In the genomic region with DNA sequence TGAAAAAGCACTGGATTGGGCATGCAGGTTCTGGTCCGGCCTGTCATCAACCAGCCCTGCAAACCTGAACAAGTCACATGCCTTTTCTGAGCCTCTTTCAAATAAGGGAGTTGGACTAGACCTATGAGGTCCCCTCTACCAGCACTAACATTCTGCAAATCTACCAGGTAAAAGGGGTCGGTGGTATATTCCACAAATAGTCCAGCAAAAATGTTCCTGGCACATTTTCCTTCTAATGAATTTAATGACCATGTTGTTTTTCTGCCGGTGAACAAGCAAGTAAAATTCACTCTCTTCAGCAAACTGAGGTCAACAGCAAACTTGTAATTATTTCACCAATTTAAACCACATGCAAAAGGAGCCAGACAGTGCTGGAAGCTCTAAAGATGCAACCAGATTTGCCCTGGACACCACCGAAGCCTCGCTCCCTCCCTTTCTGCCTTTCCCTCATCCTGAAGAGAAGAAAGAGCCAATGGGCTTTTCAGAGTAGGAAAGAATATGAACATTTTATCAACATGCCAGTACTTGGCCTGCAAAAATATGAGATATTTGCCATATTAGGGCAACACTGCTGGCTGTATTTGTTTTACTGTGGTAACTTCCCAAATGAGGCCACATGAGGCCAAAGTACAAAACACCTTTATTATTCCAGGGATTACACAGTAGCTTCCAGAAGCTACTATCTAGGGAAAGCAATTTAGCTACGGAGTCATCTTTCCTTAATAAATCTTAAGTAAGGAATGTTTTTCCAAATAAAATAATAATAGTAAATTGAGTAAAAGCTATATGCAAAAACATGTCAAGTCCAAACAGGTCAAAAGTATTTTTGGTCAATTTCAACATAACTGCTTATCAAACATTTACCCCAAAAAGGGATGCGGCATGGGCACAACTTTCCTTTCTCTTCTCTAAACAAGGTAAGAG, we compare ENCODE assay signal across 1 cellular context.
TF ChIP-seq lines count a peak whose summit lies in the region.

No MANE protein-coding gene starts in this region.

TF ChIP-seq in HepG2, 621 proteins besides CTCF, POLR2A, EP300 and RAD21 (continued from another document and continues in another):
- TF ChIP-seq, protein P1, sequence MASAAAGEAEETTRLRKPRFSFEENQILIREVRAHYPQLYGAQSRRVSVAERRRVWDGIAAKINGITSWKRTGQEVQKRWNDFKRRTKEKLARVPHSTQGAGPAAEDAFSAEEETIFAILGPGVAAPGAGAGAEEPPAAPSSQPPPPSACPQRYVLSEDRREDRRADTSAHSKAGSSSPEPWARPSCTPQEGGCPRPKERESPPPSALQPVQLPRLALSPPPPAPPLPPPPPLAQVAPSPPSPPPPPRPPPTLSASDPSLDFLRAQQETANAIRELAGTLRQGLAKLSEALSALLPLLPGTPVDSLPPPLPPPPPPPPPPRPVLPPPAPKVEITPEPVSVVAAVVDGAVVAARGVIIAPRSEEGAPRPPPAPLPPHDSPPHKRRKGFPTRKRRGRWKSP (CRISPR knock-in tag; IDR thresholded peaks at IDR 0.05) = peak; percentile 14; the same call in 1 of the 2 replicates
- 0 out of 2 replicates have a peak, but pooled peaks have one; percentile 26 for TF ChIP-seq GLI4 (CRISPR knock-in tag; IDR thresholded peaks at IDR 0.05; ENCODE audit: borderline replicate concordance)
- TF ChIP-seq CBX5 (CRISPR knock-in tag; IDR thresholded peaks at IDR 0.05; ENCODE audit: borderline replicate concordance) = peak; percentile 51
- peak; percentile 84 for TF ChIP-seq SIX4 (CRISPR knock-in tag; IDR thresholded peaks at IDR 0.05)
- peak; percentile 51; the same call in 1 of the 2 replicates for TF ChIP-seq ZNF792 (CRISPR knock-in tag; IDR thresholded peaks at IDR 0.05)
- TF ChIP-seq, protein P2, sequence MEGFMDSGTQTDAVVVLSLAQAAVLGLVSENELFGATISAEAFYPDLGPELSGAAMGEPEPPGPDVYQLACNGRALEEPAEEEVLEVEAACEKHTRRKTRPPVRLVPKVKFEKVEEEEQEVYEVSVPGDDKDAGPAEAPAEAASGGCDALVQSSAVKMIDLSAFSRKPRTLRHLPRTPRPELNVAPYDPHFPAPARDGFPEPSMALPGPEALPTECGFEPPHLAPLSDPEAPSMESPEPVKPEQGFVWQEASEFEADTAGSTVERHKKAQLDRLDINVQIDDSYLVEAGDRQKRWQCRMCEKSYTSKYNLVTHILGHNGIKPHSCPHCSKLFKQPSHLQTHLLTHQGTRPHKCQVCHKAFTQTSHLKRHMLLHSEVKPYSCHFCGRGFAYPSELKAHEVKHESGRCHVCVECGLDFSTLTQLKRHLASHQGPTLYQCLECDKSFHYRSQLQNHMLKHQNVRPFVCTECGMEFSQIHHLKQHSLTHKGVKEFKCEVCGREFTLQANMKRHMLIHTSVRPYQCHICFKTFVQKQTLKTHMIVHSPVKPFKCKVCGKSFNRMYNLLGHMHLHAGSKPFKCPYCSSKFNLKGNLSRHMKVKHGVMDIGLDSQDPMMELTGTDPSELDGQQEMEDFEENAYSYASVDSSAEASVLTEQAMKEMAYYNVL (CRISPR knock-in tag; IDR thresholded peaks at IDR 0.05; ENCODE audit: borderline replicate concordance) = peak; percentile 50; the same call in 1 of the 2 replicates
- peak; percentile 91 for TF ChIP-seq TBX2 (CRISPR knock-in tag; IDR thresholded peaks at IDR 0.05; ENCODE audit: borderline replicate concordance)
- TF ChIP-seq ISL2 (CRISPR knock-in tag; IDR thresholded peaks at IDR 0.05) = peak; percentile 77; the same call in 1 of the 2 replicates
- TF ChIP-seq TBP (CRISPR knock-in tag; IDR thresholded peaks at IDR 0.05) = 0 out of 2 replicates have a peak, but pooled peaks have one; percentile 41
- TF ChIP-seq SP140L (CRISPR knock-in tag; IDR thresholded peaks at IDR 0.05; ENCODE audit: borderline replicate concordance) = 0 out of 2 replicates have a peak, but pooled peaks have one; percentile 48
- TF ChIP-seq, protein P3, sequence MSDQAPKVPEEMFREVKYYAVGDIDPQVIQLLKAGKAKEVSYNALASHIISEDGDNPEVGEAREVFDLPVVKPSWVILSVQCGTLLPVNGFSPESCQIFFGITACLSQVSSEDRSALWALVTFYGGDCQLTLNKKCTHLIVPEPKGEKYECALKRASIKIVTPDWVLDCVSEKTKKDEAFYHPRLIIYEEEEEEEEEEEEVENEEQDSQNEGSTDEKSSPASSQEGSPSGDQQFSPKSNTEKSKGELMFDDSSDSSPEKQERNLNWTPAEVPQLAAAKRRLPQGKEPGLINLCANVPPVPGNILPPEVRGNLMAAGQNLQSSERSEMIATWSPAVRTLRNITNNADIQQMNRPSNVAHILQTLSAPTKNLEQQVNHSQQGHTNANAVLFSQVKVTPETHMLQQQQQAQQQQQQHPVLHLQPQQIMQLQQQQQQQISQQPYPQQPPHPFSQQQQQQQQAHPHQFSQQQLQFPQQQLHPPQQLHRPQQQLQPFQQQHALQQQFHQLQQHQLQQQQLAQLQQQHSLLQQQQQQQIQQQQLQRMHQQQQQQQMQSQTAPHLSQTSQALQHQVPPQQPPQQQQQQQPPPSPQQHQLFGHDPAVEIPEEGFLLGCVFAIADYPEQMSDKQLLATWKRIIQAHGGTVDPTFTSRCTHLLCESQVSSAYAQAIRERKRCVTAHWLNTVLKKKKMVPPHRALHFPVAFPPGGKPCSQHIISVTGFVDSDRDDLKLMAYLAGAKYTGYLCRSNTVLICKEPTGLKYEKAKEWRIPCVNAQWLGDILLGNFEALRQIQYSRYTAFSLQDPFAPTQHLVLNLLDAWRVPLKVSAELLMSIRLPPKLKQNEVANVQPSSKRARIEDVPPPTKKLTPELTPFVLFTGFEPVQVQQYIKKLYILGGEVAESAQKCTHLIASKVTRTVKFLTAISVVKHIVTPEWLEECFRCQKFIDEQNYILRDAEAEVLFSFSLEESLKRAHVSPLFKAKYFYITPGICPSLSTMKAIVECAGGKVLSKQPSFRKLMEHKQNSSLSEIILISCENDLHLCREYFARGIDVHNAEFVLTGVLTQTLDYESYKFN (CRISPR knock-in tag; conservative IDR thresholded peaks at IDR 0.05) = peak; percentile 98
- no peak for TF ChIP-seq JUND (CRISPR knock-in tag; IDR thresholded peaks at IDR 0.05)
- TF ChIP-seq, protein P4, sequence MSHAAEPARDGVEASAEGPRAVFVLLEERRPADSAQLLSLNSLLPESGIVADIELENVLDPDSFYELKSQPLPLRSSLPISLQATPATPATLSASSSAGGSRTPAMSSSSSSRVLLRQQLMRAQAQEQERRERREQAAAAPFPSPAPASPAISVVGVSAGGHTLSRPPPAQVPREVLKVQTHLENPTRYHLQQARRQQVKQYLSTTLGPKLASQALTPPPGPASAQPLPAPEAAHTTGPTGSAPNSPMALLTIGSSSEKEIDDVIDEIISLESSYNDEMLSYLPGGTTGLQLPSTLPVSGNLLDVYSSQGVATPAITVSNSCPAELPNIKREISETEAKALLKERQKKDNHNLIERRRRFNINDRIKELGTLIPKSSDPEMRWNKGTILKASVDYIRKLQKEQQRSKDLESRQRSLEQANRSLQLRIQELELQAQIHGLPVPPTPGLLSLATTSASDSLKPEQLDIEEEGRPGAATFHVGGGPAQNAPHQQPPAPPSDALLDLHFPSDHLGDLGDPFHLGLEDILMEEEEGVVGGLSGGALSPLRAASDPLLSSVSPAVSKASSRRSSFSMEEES (CRISPR knock-in tag; IDR thresholded peaks at IDR 0.05) = peak; percentile 66; the same call in 1 of the 2 replicates
- peak; percentile 42; the same call in 1 of the 2 replicates for TF ChIP-seq ARNT2 (CRISPR knock-in tag; IDR thresholded peaks at IDR 0.05; ENCODE audit: low read depth)
- TF ChIP-seq NR2F6 (IDR thresholded peaks at IDR 0.05) = no peak
- peak; percentile 62; the same call in 1 of the 2 replicates for TF ChIP-seq NR2F6 (CRISPR knock-in tag; IDR thresholded peaks at IDR 0.05)
- TF ChIP-seq, protein P5, sequence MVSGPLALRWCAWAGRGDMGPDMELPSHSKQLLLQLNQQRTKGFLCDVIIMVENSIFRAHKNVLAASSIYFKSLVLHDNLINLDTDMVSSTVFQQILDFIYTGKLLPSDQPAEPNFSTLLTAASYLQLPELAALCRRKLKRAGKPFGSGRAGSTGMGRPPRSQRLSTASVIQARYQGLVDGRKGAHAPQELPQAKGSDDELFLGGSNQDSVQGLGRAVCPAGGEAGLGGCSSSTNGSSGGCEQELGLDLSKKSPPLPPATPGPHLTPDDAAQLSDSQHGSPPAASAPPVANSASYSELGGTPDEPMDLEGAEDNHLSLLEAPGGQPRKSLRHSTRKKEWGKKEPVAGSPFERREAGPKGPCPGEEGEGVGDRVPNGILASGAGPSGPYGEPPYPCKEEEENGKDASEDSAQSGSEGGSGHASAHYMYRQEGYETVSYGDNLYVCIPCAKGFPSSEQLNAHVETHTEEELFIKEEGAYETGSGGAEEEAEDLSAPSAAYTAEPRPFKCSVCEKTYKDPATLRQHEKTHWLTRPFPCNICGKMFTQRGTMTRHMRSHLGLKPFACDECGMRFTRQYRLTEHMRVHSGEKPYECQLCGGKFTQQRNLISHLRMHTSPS (CRISPR knock-in tag; IDR thresholded peaks at IDR 0.05; ENCODE audit: low read depth) = no peak
- no peak for TF ChIP-seq CREB1 (IDR thresholded peaks at IDR 0.05)
- TF ChIP-seq CREB1 (CRISPR knock-in tag; IDR thresholded peaks at IDR 0.05) = peak; percentile 85
- no peak for TF ChIP-seq GTF3A (CRISPR knock-in tag; conservative IDR thresholded peaks at IDR 0.05)
- TF ChIP-seq ASH2L (IDR thresholded peaks at IDR 0.05; ENCODE audit: insufficient read length, low read depth, low read length) = peak; percentile 94
- 0 out of 2 replicates have a peak, but pooled peaks have one; percentile 38 for TF ChIP-seq DNMT3B (CRISPR knock-in tag; conservative IDR thresholded peaks at IDR 0.05)
- no peak for TF ChIP-seq REL (CRISPR knock-in tag; conservative IDR thresholded peaks at IDR 0.05)
- TF ChIP-seq, protein P6, sequence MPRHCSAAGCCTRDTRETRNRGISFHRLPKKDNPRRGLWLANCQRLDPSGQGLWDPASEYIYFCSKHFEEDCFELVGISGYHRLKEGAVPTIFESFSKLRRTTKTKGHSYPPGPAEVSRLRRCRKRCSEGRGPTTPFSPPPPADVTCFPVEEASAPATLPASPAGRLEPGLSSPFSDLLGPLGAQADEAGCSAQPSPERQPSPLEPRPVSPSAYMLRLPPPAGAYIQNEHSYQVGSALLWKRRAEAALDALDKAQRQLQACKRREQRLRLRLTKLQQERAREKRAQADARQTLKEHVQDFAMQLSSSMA (CRISPR knock-in tag; IDR thresholded peaks at IDR 0.05) = no peak
- peak; percentile 80 for TF ChIP-seq PHF5A (CRISPR knock-in tag; IDR thresholded peaks at IDR 0.05; ENCODE audit: low read depth, unreplicated experiment)
- peak; percentile 88 for TF ChIP-seq ZSCAN9 (CRISPR knock-in tag; IDR thresholded peaks at IDR 0.05; ENCODE audit: borderline replicate concordance)
- no peak for TF ChIP-seq SRSF4 (IDR thresholded peaks at IDR 0.05; ENCODE audit: low read depth, low read length, poor library complexity, severe bottlenecking)
- TF ChIP-seq, protein P7, sequence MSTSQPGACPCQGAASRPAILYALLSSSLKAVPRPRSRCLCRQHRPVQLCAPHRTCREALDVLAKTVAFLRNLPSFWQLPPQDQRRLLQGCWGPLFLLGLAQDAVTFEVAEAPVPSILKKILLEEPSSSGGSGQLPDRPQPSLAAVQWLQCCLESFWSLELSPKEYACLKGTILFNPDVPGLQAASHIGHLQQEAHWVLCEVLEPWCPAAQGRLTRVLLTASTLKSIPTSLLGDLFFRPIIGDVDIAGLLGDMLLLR (CRISPR knock-in tag; IDR thresholded peaks at IDR 0.05) = no peak
- peak; percentile 83 for TF ChIP-seq FOXK2 (IDR thresholded peaks at IDR 0.05)
- TF ChIP-seq ZNF569 (CRISPR knock-in tag; IDR thresholded peaks at IDR 0.05; ENCODE audit: borderline replicate concordance) = no peak
- peak; percentile 63; the same call in 1 of the 2 replicates for TF ChIP-seq HOXA5 (CRISPR knock-in tag; IDR thresholded peaks at IDR 0.05)
- TF ChIP-seq ZNF747 (CRISPR knock-in tag; IDR thresholded peaks at IDR 0.05; ENCODE audit: borderline replicate concordance) = 0 out of 2 replicates have a peak, but pooled peaks have one; percentile 22
- TF ChIP-seq SOX13 (IDR thresholded peaks at IDR 0.05) = peak; percentile 32; the same call in 1 of the 2 replicates
- peak in 1 of 2 experiments; percentile 91; a peak in 2 of 4 replicates for TF ChIP-seq SOX13 (CRISPR knock-in tag; conservative IDR thresholded peaks at IDR 0.05 in 1 of 2, IDR thresholded peaks at IDR 0.05 in 1 of 2)
- TF ChIP-seq, protein P8, sequence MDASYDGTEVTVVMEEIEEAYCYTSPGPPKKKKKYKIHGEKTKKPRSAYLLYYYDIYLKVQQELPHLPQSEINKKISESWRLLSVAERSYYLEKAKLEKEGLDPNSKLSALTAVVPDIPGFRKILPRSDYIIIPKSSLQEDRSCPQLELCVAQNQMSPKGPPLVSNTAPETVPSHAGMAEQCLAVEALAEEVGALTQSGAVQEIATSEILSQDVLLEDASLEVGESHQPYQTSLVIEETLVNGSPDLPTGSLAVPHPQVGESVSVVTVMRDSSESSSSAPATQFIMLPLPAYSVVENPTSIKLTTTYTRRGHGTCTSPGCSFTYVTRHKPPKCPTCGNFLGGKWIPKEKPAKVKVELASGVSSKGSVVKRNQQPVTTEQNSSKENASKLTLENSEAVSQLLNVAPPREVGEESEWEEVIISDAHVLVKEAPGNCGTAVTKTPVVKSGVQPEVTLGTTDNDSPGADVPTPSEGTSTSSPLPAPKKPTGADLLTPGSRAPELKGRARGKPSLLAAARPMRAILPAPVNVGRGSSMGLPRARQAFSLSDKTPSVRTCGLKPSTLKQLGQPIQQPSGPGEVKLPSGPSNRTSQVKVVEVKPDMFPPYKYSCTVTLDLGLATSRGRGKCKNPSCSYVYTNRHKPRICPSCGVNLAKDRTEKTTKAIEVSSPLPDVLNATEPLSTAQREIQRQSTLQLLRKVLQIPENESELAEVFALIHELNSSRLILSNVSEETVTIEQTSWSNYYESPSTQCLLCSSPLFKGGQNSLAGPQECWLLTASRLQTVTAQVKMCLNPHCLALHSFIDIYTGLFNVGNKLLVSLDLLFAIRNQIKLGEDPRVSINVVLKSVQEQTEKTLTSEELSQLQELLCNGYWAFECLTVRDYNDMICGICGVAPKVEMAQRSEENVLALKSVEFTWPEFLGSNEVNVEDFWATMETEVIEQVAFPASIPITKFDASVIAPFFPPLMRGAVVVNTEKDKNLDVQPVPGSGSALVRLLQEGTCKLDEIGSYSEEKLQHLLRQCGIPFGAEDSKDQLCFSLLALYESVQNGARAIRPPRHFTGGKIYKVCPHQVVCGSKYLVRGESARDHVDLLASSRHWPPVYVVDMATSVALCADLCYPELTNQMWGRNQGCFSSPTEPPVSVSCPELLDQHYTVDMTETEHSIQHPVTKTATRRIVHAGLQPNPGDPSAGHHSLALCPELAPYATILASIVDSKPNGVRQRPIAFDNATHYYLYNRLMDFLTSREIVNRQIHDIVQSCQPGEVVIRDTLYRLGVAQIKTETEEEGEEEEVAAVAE (CRISPR knock-in tag; IDR thresholded peaks at IDR 0.05; ENCODE audit: borderline replicate concordance) = peak; percentile 14; the same call in 1 of the 2 replicates
- TF ChIP-seq KLF11 (CRISPR knock-in tag; IDR thresholded peaks at IDR 0.05) = peak; percentile 19; the same call in 1 of the 2 replicates
- peak; percentile 89 for TF ChIP-seq ZMYM4 (CRISPR knock-in tag; IDR thresholded peaks at IDR 0.05)
- TF ChIP-seq EHMT2 (IDR thresholded peaks at IDR 0.05; ENCODE audit: borderline replicate concordance, low read depth, low read length) = peak; percentile 90; the same call in 1 of the 2 replicates
